In genomic region chr2:241507430-241508239, GRCh38 we compare ENCODE assay signal across 8 cellular contexts. TPM values are rescaled to one million over a fixed set of nuclear protein-coding genes. Genes with fewer than 3 reads are reported as not detected.
DNase-seq lines count a peak whose midpoint lies in the region; ATAC-seq and TF ChIP-seq lines count a peak whose summit lies in the region.

No MANE protein-coding gene starts in this region.

- 3% methylated on average over 29 of the region's 67 CpGs for WGBS in SK-N-SH (ENCODE audit: low lambda C conversion rate)

- TF ChIP-seq RAD21 in SK-N-SH (IDR thresholded peaks at IDR 0.05; ENCODE audit: low read length): no peak

- H3K4me3 ChIP-seq in BE2C (ENCODE audit: low read depth, low read length) (peak overlapping the region; percentile 88), SK-N-SH (ENCODE audit: low read depth in 2 of 2, low read length in 1 of 2) (peak overlapping the region; percentile 83 to 94), brain microvascular endothelial cell (ENCODE audit: low read depth, low read length) (peak overlapping the region; percentile 81)

- peaks cover 14% of the 10 kb centered on the region for H3K36me3 ChIP-seq in BE2C
- H3K36me3 ChIP-seq in SK-N-SH (replicated peaks in 1 of 2; ENCODE audit: control insufficient read depth in 1 of 2, insufficient read depth in 2 of 2, low read length in 1 of 2): no peaks in the 10 kb centered on the region
- no peaks in the 10 kb centered on the region for H3K36me3 ChIP-seq in brain microvascular endothelial cell (replicated peaks)

- H3F3A ChIP-seq in SK-N-SH (replicated peaks; ENCODE audit: insufficient read depth): no peaks in the 10 kb centered on the region

- CTCF ChIA-PET in SK-N-SH (lab: Yijun Ruan, JAX): interaction anchor here (0.7 to 1.6 kb wide), 7 partner anchors 9 to 157 kb away, joined by 3 to 5 read pairs (median 3); no protein-coding TSS in a partner anchor

- H3K79me2 ChIP-seq in SK-N-SH (ENCODE audit: insufficient read depth): peaks cover 54% of the 10 kb centered on the region

- POLR2A ChIA-PET in SK-N-SH (lab: Yijun Ruan, JAX): interaction anchor here (1.1 kb wide), 1 partner anchor 83 kb away, joined by 4 read pairs; no protein-coding TSS in a partner anchor

- H3K27ac ChIP-seq in SK-N-SH (ENCODE audit: low read depth in 2 of 2, low read length in 1 of 2) (peak overlapping the region; percentile 49 to 86; a peak in 3 of 4 replicates), brain microvascular endothelial cell (peak overlapping the region; percentile 9)

- DNase-seq in BE2C (peak; percentile 81), SK-N-SH (peak; percentile 91), brain microvascular endothelial cell (no peak), iris pigment epithelial cell (ENCODE audit: low read depth) (peak; percentile 45), putamen (ENCODE audit: low spot score) (no peak)
- DNase-seq in stimulated activated CD4-positive, alpha-beta T cell treated with anti-CD3 and anti-CD28 coated beads, Interleukin-2, amount 100 ng/mL, for 24 hours: peak; percentile 40 to 50

- H3K4me1 ChIP-seq in BE2C (no peaks in the 10 kb centered on the region), SK-N-SH (ENCODE audit: control insufficient read depth in 1 of 2, insufficient read depth in 2 of 2, low read depth in 1 of 2, low read length in 1 of 2) (peaks cover 7 to 32% of the 10 kb centered on the region in 2 experiments; a peak in 2 of 4 replicates)

- TF ChIP-seq CTCF in BE2C (IDR thresholded peaks at IDR 0.05; ENCODE audit: low read depth, low read length): peak; percentile 36; the same call in 1 of the 2 replicates
- peak; percentile 31 for TF ChIP-seq CTCF in SK-N-SH (IDR thresholded peaks at IDR 0.05)
- peak; percentile 45 for TF ChIP-seq CTCF in brain microvascular endothelial cell (IDR thresholded peaks at IDR 0.05; ENCODE audit: low read depth, low read length, missing control alignments)

- peak overlapping the region; percentile 63; the same call in 1 of the 2 replicates for H2AFZ ChIP-seq in SK-N-SH (ENCODE audit: low read depth)

- H3K27me3 ChIP-seq in BE2C (no peaks in the 10 kb centered on the region), SK-N-SH (ENCODE audit: insufficient read depth) (no peaks in the 10 kb centered on the region), brain microvascular endothelial cell (replicated peaks) (no peaks in the 10 kb centered on the region)

- peaks cover 39% of the 10 kb centered on the region for H4K20me1 ChIP-seq in SK-N-SH (ENCODE audit: insufficient read depth)

- peaks cover 4% of the 10 kb centered on the region for H3K9me3 ChIP-seq in BE2C
- H3K9me3 ChIP-seq in SK-N-SH: no peaks in the 10 kb centered on the region

- ATAC-seq in GM18909 (IDR thresholded peaks at IDR 0.05; ENCODE audit: poor library complexity, unreplicated experiment) (peak; percentile 17), HG03135 (IDR thresholded peaks at IDR 0.05; ENCODE audit: unreplicated experiment) (peak; percentile 17)

- in situ Hi-C loops in brain microvascular endothelial cell (cut with HindIII; ENCODE audit: low pct_ligation_motif_present, low sequenced_read_pairs): no loop called here

- H3K9ac ChIP-seq in SK-N-SH: peak overlapping the region; percentile 70

- peak overlapping the region; percentile 98 for H3K4me2 ChIP-seq in SK-N-SH

- H3K9me2 ChIP-seq in SK-N-SH: no peaks in the 10 kb centered on the region

- no peak for TF ChIP-seq EP300 in SK-N-SH (IDR thresholded peaks at IDR 0.05; ENCODE audit: borderline replicate concordance in 1 of 2, low read depth in 1 of 2, low read length in 1 of 2)

TF ChIP-seq in SK-N-SH, 30 proteins besides CTCF, POLR2A, EP300 and RAD21:
- TF ChIP-seq YY1 (IDR thresholded peaks at IDR 0.05; ENCODE audit: low read depth): no peak
- TF ChIP-seq TCF12 (IDR thresholded peaks at IDR 0.05): no peak
- no peak for TF ChIP-seq TEAD4 (IDR thresholded peaks at IDR 0.05; ENCODE audit: borderline replicate concordance, insufficient read depth)
- peak; percentile 11; the same call in 1 of the 2 replicates for TF ChIP-seq PBX3 (IDR thresholded peaks at IDR 0.05)
- TF ChIP-seq FOXJ3 (CRISPR knock-in tag; IDR thresholded peaks at IDR 0.05): no peak
- peak; percentile 17; the same call in 1 of the 2 replicates for TF ChIP-seq SMC3 (IDR thresholded peaks at IDR 0.05; ENCODE audit: low read depth, low read length)
- TF ChIP-seq, protein P1, sequence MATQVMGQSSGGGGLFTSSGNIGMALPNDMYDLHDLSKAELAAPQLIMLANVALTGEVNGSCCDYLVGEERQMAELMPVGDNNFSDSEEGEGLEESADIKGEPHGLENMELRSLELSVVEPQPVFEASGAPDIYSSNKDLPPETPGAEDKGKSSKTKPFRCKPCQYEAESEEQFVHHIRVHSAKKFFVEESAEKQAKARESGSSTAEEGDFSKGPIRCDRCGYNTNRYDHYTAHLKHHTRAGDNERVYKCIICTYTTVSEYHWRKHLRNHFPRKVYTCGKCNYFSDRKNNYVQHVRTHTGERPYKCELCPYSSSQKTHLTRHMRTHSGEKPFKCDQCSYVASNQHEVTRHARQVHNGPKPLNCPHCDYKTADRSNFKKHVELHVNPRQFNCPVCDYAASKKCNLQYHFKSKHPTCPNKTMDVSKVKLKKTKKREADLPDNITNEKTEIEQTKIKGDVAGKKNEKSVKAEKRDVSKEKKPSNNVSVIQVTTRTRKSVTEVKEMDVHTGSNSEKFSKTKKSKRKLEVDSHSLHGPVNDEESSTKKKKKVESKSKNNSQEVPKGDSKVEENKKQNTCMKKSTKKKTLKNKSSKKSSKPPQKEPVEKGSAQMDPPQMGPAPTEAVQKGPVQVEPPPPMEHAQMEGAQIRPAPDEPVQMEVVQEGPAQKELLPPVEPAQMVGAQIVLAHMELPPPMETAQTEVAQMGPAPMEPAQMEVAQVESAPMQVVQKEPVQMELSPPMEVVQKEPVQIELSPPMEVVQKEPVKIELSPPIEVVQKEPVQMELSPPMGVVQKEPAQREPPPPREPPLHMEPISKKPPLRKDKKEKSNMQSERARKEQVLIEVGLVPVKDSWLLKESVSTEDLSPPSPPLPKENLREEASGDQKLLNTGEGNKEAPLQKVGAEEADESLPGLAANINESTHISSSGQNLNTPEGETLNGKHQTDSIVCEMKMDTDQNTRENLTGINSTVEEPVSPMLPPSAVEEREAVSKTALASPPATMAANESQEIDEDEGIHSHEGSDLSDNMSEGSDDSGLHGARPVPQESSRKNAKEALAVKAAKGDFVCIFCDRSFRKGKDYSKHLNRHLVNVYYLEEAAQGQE (IDR thresholded peaks at IDR 0.05; ENCODE audit: low read depth, low read length): no peak
- TF ChIP-seq MXI1 (IDR thresholded peaks at IDR 0.05; ENCODE audit: low read depth, low read length): peak; percentile 94
- no peak for TF ChIP-seq ELF1 (IDR thresholded peaks at IDR 0.05)

RNA-seq across cellular contexts. Expression of gene STK25, which starts 0.7 kb away (rescaled TPM):
- 378 TPM for polyA plus RNA-seq in BE2C (2012; ENCODE audit: insufficient read depth, insufficient read length, low read depth)
- polyA plus RNA-seq in SK-N-SH (2012; rRNA removed): 236 and 268 TPM in 2 replicates
- polyA plus RNA-seq in SK-N-SH (2012; cell fraction: cytosol; rRNA removed): 94.5 and 143 TPM in 2 replicates
- polyA plus RNA-seq in SK-N-SH (2012; cell fraction: nucleus; rRNA removed): 855 and 923 TPM in 2 replicates

RNA-seq across cellular contexts. Expression of gene BOK, which starts 50.9 kb away (rescaled TPM):
- 2.9 TPM for polyA plus RNA-seq in BE2C (2012; ENCODE audit: insufficient read depth, insufficient read length, low read depth)
- polyA plus RNA-seq in SK-N-SH (2012; rRNA removed): 1.7 and 1.9 TPM in 2 replicates
- 0.62 and 1.3 TPM in 2 replicates for polyA plus RNA-seq in SK-N-SH (2012; cell fraction: cytosol; rRNA removed)
- 2.8 and 3.1 TPM in 2 replicates for polyA plus RNA-seq in SK-N-SH (2012; cell fraction: nucleus; rRNA removed)

Comparison
In these comparisons a context has a peak if more than half of its experiments do, and no peak if none do; other contexts are left out.
1. DNase-seq: peak in BE2C (single experiment), SK-N-SH (single experiment), iris pigment epithelial cell (single experiment) and stimulated activated CD4-positive, alpha-beta T cell treated with anti-CD3 and anti-CD28 coated beads, Interleukin-2, amount 100 ng/mL, for 24 hours (2 of 2); none in brain microvascular endothelial cell (single experiment) and putamen (single experiment).
2. Peak in every context shown above with its lines, with median percentiles within 50 percentile points of each other: H3K4me3 ChIP-seq and CTCF ChIP-seq.